In the genomic region with DNA sequence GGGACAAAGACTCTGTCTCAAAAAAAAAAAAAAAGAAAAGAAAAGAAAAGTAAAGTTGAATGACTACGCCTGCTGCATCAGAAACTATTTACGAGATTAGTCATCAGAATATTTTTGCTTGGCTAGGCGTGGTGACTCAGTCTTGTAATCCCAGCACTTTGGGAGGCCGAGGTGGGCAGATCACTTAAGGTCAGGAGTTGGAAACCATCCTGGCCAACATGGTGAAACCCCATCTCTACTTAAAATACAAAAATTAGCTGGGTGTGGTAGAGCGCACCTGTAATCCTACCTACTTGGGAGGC, we compare ENCODE assay signal across 7 cellular contexts.
DNase-seq lines count a peak whose midpoint lies in the region; ATAC-seq, FAIRE-seq and TF ChIP-seq lines count a peak whose summit lies in the region.
"Not testable (repeated sequence)": the region's sequence is repeated elsewhere in the genome, so short reads cannot be mapped to it uniquely, and the experiment has no call there.

No MANE protein-coding gene starts in this region.

- not testable (repeated sequence) for TF ChIP-seq CTCF in chondrocyte (IDR thresholded peaks at IDR 0.05)

- FAIRE-seq in RCC 7860 (lab: Jason Lieb, UNC): not testable (repeated sequence)

- H3K27ac Mint-ChIP-seq in chondrocyte (ENCODE audit: unreplicated experiment): peak overlapping the region; percentile 71

- H3K4me3 Mint-ChIP-seq in chondrocyte (ENCODE audit: unreplicated experiment): not testable (repeated sequence)

- not testable (repeated sequence) for H3K36me3 Mint-ChIP-seq in chondrocyte (ENCODE audit: low read depth)

- ATAC-seq in GM19452 (IDR thresholded peaks at IDR 0.05; ENCODE audit: unreplicated experiment) (peak; percentile 63), HG02642 (IDR thresholded peaks at IDR 0.05; ENCODE audit: poor library complexity, unreplicated experiment) (peak; percentile 81), HG03442 (IDR thresholded peaks at IDR 0.05; ENCODE audit: unreplicated experiment) (peak; percentile 87)

- not testable (repeated sequence) for H3K27me3 Mint-ChIP-seq in chondrocyte (ENCODE audit: low read depth)

- peaks cover 10% of the 10 kb centered on the region for H3K4me1 Mint-ChIP-seq in chondrocyte (ENCODE audit: low read depth)

- DNase-seq in GM04504 (ENCODE audit: low read depth) (peak; percentile 76), RCC 7860 (ENCODE audit: low spot score) (peak; percentile 82), kidney tubule cell (ENCODE audit: low spot score) (peak; percentile 88)
- DNase-seq in chondrocyte (ENCODE audit: low spot score): not testable (repeated sequence)

- not testable (repeated sequence) for H3K9me3 Mint-ChIP-seq in chondrocyte (ENCODE audit: low read depth)
